23 cellular contexts compared by ENCODE assay signal in genomic region chr7:142355328-142355727, GRCh38.
DNase-seq lines count a peak whose midpoint lies in the region; ATAC-seq and TF ChIP-seq lines count a peak whose summit lies in the region.
"Had no signal": no experiment of that assay in that cellular context is flagged by ENCODE, and none has a peak within 500 bp of the region (broad histone marks: within the 10 kb centered on the region; RNA-seq: fewer than 3 reads in every experiment).

No MANE protein-coding gene starts in this region.

- DNase-seq in EH (ENCODE audit: low read depth) (peak; percentile 60), LHCN-M2 (ENCODE audit: low read depth) (peak; percentile 72), epithelial cell of esophagus (ENCODE audit: low read depth) (peak; percentile 63), skeletal muscle cell (ENCODE audit: low read depth) (peak; percentile 71), left ventricle myocardium superior (no peak)
- DNase-seq: activated CD4-positive, CD25-positive, alpha-beta regulatory T cell; activated CD8-positive, alpha-beta T cell treated with anti-CD3 and anti-CD28 coated beads, Interleukin-2, amount 10 ng/mL, durations not matched to agents 7 days and 5 days; activated T-cell treated with anti-CD3 and anti-CD28 coated beads, Interleukin-2, amount 50 U/mL, for 4 hours; body of pancreas; DMS 273 treated with DMSO at 0.1 percent for 48 hours; natural killer cell; NCI-H1417 treated with DMSO at 0.1 percent for 48 hours; NCI-H524; SIG-M5; sigmoid colon; stimulated activated CD4-positive, alpha-beta T cell treated with anti-CD3 and anti-CD28 coated beads, Interleukin-2, amount 100 ng/mL, for 24 hours; stimulated activated naive CD8-positive, alpha-beta T cell treated with anti-CD3 and anti-CD28 coated beads, Interleukin-15, amount 100 ng/mL, for 72 hours; T-helper 2 cell; upper lobe of left lung had no signal

- no peak overlapping the region for H3K4me3 ChIP-seq in epithelial cell of esophagus (ENCODE audit: low read length)
- no peak overlapping the region for H3K4me3 ChIP-seq in skeletal muscle cell (ENCODE audit: low read depth, low read length)
- H3K4me3 ChIP-seq: body of pancreas, coronary artery, sigmoid colon, upper lobe of left lung had no signal

- intact Hi-C loops in left ventricle myocardium superior (cut with micrococcal nuclease): no loop called here

- no peak for ATAC-seq in left ventricle myocardium superior
- ATAC-seq in GM19351 (IDR thresholded peaks at IDR 0.05; ENCODE audit: unreplicated experiment): no peak
- no peak for ATAC-seq in HG02798 (IDR thresholded peaks at IDR 0.05; ENCODE audit: poor library complexity, unreplicated experiment)
- ATAC-seq in GM18867 (IDR thresholded peaks at IDR 0.05; ENCODE audit: unreplicated experiment): no peak
- ATAC-seq: activated CD8-positive, alpha-beta T cell treated with anti-CD3 and anti-CD28 coated beads, Interleukin-2, amount 10 ng/mL, durations not matched to agents 7 days and 5 days; activated T-cell treated with anti-CD3 and anti-CD28 coated beads, Interleukin-2, amount 50 U/mL, for 4 hours; body of pancreas; natural killer cell; stimulated activated naive CD8-positive, alpha-beta T cell treated with anti-CD3 and anti-CD28 coated beads, Interleukin-15, amount 100 ng/mL, for 72 hours had no signal

- TF ChIP-seq CTCF in epithelial cell of esophagus (IDR thresholded peaks at IDR 0.05; ENCODE audit: insufficient read depth, low read depth, low read length, missing control alignments): no peak
